In genomic region chr2:133777607-133778006, GRCh38 we compare ENCODE assay signal across 17 cellular contexts.
DNase-seq lines count a peak whose midpoint lies in the region; ATAC-seq and TF ChIP-seq lines count a peak whose summit lies in the region.
"Had no signal": no experiment of that assay in that cellular context is flagged by ENCODE, and none has a peak within 500 bp of the region (broad histone marks: within the 10 kb centered on the region; RNA-seq: fewer than 3 reads in every experiment).

No MANE protein-coding gene starts in this region.

- CTCF ChIA-PET in WTC11 (lab: Charles Lee) = interaction anchor here (1.7 kb wide), 1 partner anchor 258 kb away, joined by 7 read pairs; no protein-coding TSS in a partner anchor

- peaks cover 3% of the 10 kb centered on the region; the same call in 1 of the 2 replicates for H3K9me3 Mint-ChIP-seq in WTC11
- H3K9me3 Mint-ChIP-seq in natural killer cell treated with Interleukin-12 subunit alpha and Interleukin-12 subunit beta and Interleukin-15 and Interleukin-18, amount 100 ng/mL, for 72 hours = no peaks in the 10 kb centered on the region
- H3K9me3 Mint-ChIP-seq: activated CD8-positive, alpha-beta T cell treated with anti-CD3 and anti-CD28 coated beads for 36 hours had no signal

- H3K27me3 Mint-ChIP-seq in WTC11 (ENCODE audit: low read depth) = no peaks in the 10 kb centered on the region
- no peaks in the 10 kb centered on the region for H3K27me3 Mint-ChIP-seq in natural killer cell treated with Interleukin-12 subunit alpha and Interleukin-12 subunit beta and Interleukin-15 and Interleukin-18, amount 100 ng/mL, for 72 hours
- H3K27me3 Mint-ChIP-seq: brain had no signal

- DNase-seq in Daoy (ENCODE audit: low read depth) = peak; percentile 87
- peak; percentile 42 for DNase-seq in HPDE6-E6E7 (ENCODE audit: extremely low spot score)
- no peak for DNase-seq in WTC11 (ENCODE audit: low spot score)
- DNase-seq in left lobe of liver (ENCODE audit: low spot score) = no peak
- no peak for DNase-seq in ureter (ENCODE audit: low spot score)
- no peak for DNase-seq in natural killer cell treated with Interleukin-12 subunit alpha and Interleukin-12 subunit beta and Interleukin-15 and Interleukin-18, amount 100 ng/mL, for 72 hours (ENCODE audit: low spot score)
- no peak for DNase-seq in NCI-H2171 (lab: John Stamatoyannopoulos, UW)
- DNase-seq in NCI-H146 treated with DMSO at 0.1 percent for 48 hours (lab: John Stamatoyannopoulos, UW; ENCODE audit: unreplicated experiment) = no peak
- DNase-seq: activated CD8-positive, alpha-beta T cell treated with anti-CD3 and anti-CD28 coated beads for 36 hours; activated gamma-delta T cell treated with Interleukin-2 at 50 U/mL for 16 hours; DMS79 treated with DMSO at 0.1 percent for 48 hours; kidney; NCI-H1417 treated with DMSO at 0.1 percent for 48 hours; NCI-H774; SIG-M5; tibial artery had no signal

- ATAC-seq in WTC11 (peak; percentile 22; the same call in 1 of the 2 replicates), left lobe of liver (peak; percentile 61)
- ATAC-seq in natural killer cell treated with Interleukin-12 subunit alpha and Interleukin-12 subunit beta and Interleukin-15 and Interleukin-18, amount 100 ng/mL, for 72 hours = no peak
- ATAC-seq: activated CD8-positive, alpha-beta T cell treated with anti-CD3 and anti-CD28 coated beads for 36 hours had no signal

- no peaks in the 10 kb centered on the region for H3K36me3 Mint-ChIP-seq in WTC11
- no peaks in the 10 kb centered on the region for H3K36me3 Mint-ChIP-seq in natural killer cell treated with Interleukin-12 subunit alpha and Interleukin-12 subunit beta and Interleukin-15 and Interleukin-18, amount 100 ng/mL, for 72 hours
- H3K36me3 Mint-ChIP-seq: brain had no signal

- POLR2A ChIA-PET in WTC11 (lab: Charles Lee) = no interaction called here

- H3K4me1 Mint-ChIP-seq in WTC11 = no peaks in the 10 kb centered on the region
- H3K4me1 Mint-ChIP-seq in natural killer cell treated with Interleukin-12 subunit alpha and Interleukin-12 subunit beta and Interleukin-15 and Interleukin-18, amount 100 ng/mL, for 72 hours (ENCODE audit: low read depth in 2 of 2) = no peaks in the 10 kb centered on the region

- H3K27ac Mint-ChIP-seq in WTC11 = no peak overlapping the region
- no peak overlapping the region for H3K27ac Mint-ChIP-seq in natural killer cell treated with Interleukin-12 subunit alpha and Interleukin-12 subunit beta and Interleukin-15 and Interleukin-18, amount 100 ng/mL, for 72 hours
- H3K27ac Mint-ChIP-seq: activated CD8-positive, alpha-beta T cell treated with anti-CD3 and anti-CD28 coated beads for 36 hours had no signal

- no peak for TF ChIP-seq CTCF in WTC11 (IDR thresholded peaks at IDR 0.05)

- no peak overlapping the region for H3K4me3 Mint-ChIP-seq in WTC11
- no peak overlapping the region for H3K4me3 Mint-ChIP-seq in natural killer cell treated with Interleukin-12 subunit alpha and Interleukin-12 subunit beta and Interleukin-15 and Interleukin-18, amount 100 ng/mL, for 72 hours
- H3K4me3 Mint-ChIP-seq: activated CD8-positive, alpha-beta T cell treated with anti-CD3 and anti-CD28 coated beads for 36 hours; brain had no signal

TF ChIP-seq in WTC11, 78 proteins besides CTCF, POLR2A, EP300 and RAD21:
- TF ChIP-seq, protein P1, sequence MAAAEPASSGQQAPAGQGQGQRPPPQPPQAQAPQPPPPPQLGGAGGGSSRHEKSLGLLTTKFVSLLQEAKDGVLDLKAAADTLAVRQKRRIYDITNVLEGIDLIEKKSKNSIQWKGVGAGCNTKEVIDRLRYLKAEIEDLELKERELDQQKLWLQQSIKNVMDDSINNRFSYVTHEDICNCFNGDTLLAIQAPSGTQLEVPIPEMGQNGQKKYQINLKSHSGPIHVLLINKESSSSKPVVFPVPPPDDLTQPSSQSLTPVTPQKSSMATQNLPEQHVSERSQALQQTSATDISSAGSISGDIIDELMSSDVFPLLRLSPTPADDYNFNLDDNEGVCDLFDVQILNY (CRISPR knock-in tag; IDR thresholded peaks at IDR 0.05) = no peak
- TF ChIP-seq JUN (CRISPR knock-in tag; IDR thresholded peaks at IDR 0.05) = no peak
- no peak for TF ChIP-seq FOXK1 (CRISPR knock-in tag; IDR thresholded peaks at IDR 0.05)
- no peak for TF ChIP-seq HMGXB4 (CRISPR knock-in tag; IDR thresholded peaks at IDR 0.05)
- TF ChIP-seq SP1 (CRISPR knock-in tag; conservative IDR thresholded peaks at IDR 0.05) = no peak
- TF ChIP-seq, protein P2, sequence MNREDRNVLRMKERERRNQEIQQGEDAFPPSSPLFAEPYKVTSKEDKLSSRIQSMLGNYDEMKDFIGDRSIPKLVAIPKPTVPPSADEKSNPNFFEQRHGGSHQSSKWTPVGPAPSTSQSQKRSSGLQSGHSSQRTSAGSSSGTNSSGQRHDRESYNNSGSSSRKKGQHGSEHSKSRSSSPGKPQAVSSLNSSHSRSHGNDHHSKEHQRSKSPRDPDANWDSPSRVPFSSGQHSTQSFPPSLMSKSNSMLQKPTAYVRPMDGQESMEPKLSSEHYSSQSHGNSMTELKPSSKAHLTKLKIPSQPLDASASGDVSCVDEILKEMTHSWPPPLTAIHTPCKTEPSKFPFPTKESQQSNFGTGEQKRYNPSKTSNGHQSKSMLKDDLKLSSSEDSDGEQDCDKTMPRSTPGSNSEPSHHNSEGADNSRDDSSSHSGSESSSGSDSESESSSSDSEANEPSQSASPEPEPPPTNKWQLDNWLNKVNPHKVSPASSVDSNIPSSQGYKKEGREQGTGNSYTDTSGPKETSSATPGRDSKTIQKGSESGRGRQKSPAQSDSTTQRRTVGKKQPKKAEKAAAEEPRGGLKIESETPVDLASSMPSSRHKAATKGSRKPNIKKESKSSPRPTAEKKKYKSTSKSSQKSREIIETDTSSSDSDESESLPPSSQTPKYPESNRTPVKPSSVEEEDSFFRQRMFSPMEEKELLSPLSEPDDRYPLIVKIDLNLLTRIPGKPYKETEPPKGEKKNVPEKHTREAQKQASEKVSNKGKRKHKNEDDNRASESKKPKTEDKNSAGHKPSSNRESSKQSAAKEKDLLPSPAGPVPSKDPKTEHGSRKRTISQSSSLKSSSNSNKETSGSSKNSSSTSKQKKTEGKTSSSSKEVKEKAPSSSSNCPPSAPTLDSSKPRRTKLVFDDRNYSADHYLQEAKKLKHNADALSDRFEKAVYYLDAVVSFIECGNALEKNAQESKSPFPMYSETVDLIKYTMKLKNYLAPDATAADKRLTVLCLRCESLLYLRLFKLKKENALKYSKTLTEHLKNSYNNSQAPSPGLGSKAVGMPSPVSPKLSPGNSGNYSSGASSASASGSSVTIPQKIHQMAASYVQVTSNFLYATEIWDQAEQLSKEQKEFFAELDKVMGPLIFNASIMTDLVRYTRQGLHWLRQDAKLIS (CRISPR knock-in tag; IDR thresholded peaks at IDR 0.05; ENCODE audit: borderline replicate concordance) = no peak
- no peak for TF ChIP-seq ZNF416 (CRISPR knock-in tag; IDR thresholded peaks at IDR 0.05)
- TF ChIP-seq, protein P3, sequence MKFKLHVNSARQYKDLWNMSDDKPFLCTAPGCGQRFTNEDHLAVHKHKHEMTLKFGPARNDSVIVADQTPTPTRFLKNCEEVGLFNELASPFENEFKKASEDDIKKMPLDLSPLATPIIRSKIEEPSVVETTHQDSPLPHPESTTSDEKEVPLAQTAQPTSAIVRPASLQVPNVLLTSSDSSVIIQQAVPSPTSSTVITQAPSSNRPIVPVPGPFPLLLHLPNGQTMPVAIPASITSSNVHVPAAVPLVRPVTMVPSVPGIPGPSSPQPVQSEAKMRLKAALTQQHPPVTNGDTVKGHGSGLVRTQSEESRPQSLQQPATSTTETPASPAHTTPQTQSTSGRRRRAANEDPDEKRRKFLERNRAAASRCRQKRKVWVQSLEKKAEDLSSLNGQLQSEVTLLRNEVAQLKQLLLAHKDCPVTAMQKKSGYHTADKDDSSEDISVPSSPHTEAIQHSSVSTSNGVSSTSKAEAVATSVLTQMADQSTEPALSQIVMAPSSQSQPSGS (CRISPR knock-in tag; IDR thresholded peaks at IDR 0.05; ENCODE audit: borderline replicate concordance, low read depth) = no peak
- TF ChIP-seq FOXP1 (CRISPR knock-in tag; IDR thresholded peaks at IDR 0.05; ENCODE audit: borderline replicate concordance) = no peak
- no peak for TF ChIP-seq NFE2L1 (CRISPR knock-in tag; IDR thresholded peaks at IDR 0.05)
- TF ChIP-seq STAT6 (CRISPR knock-in tag; conservative IDR thresholded peaks at IDR 0.05; ENCODE audit: low read depth) = no peak
- no peak for TF ChIP-seq ZNF396 (CRISPR knock-in tag; IDR thresholded peaks at IDR 0.05; ENCODE audit: borderline replicate concordance)

Comparison
In these comparisons a context has a peak if more than half of its experiments do, and no peak if none do; other contexts are left out.
1. DNase-seq: peak in Daoy (single experiment) and HPDE6-E6E7 (single experiment); none in WTC11 (single experiment), left lobe of liver (single experiment), ureter (single experiment), natural killer cell treated with Interleukin-12 subunit alpha and Interleukin-12 subunit beta and Interleukin-15 and Interleukin-18, amount 100 ng/mL, for 72 hours (single experiment), NCI-H2171 (single experiment) and NCI-H146 treated with DMSO at 0.1 percent for 48 hours (single experiment).
2. ATAC-seq: peak in WTC11 (single experiment) and left lobe of liver (single experiment); none in natural killer cell treated with Interleukin-12 subunit alpha and Interleukin-12 subunit beta and Interleukin-15 and Interleukin-18, amount 100 ng/mL, for 72 hours (0 of 2).